ENCODE assay signal across 11 cellular contexts in the genomic region with DNA sequence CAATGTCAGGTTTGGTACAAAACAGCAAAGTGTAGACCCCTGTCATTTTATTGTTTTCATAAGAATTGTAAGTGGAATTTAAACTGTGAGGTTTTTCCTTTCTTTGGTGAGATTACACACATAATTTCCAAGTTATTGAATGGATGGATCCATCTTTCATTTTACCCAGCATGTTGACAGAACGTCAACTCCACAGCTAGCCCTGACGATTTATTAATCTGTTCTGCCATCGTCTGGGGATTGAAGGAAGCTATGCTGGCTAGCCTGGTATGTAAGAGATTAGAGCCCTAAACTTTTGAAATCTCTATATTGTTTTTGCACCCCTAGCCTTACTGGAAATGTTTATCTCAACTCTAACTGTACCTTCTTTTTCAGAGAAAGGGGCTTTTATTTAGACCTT. TPM values are rescaled to one million over a fixed set of nuclear protein-coding genes. Genes with fewer than 3 reads are reported as not detected.
DNase-seq lines count a peak whose midpoint lies in the region; ATAC-seq and TF ChIP-seq lines count a peak whose summit lies in the region.
"Had no signal": no experiment of that assay in that cellular context is flagged by ENCODE, and none has a peak within 500 bp of the region (broad histone marks: within the 10 kb centered on the region; RNA-seq: fewer than 3 reads in every experiment).

No MANE protein-coding gene starts in this region.

- H3K4me1 ChIP-seq in OCI-LY1 (ENCODE audit: insufficient read depth, low read length, severe bottlenecking), result peaks cover 25% of the 10 kb centered on the region
- H3K4me1 ChIP-seq: tibial artery had no signal

- H3K27ac ChIP-seq in OCI-LY1 (ENCODE audit: low read depth, low read length, poor library complexity, severe bottlenecking), result peak overlapping the region; percentile 41
- H3K27ac ChIP-seq: SJSA1, tibial artery had no signal

- no peaks in the 10 kb centered on the region for H3K36me3 ChIP-seq in OCI-LY1 (ENCODE audit: insufficient read depth, low read length)
- H3K36me3 ChIP-seq: SJSA1 had no signal

- H3K9ac ChIP-seq in OCI-LY1 (ENCODE audit: low read length), result peak overlapping the region; percentile 5; the same call in 1 of the 2 replicates

- peak overlapping the region; percentile 17; the same call in 1 of the 2 replicates for H3K4me2 ChIP-seq in OCI-LY1 (ENCODE audit: low read length)

- no peaks in the 10 kb centered on the region for H3F3A ChIP-seq in OCI-LY1 (ENCODE audit: insufficient read depth, low read length)

- TF ChIP-seq CTCF in OCI-LY1 (IDR thresholded peaks at IDR 0.05; ENCODE audit: low read length) (peak; percentile 98), fibroblast of the aortic adventitia (IDR thresholded peaks at IDR 0.05; ENCODE audit: insufficient read depth, low read length) (no peak)

- H2AFZ ChIP-seq in OCI-LY1 (ENCODE audit: low read length), result peak overlapping the region; percentile 11; the same call in 1 of the 2 replicates

- ATAC-seq in GM21390 (IDR thresholded peaks at IDR 0.05; ENCODE audit: unreplicated experiment), result peak; percentile 47
- no peak for ATAC-seq in HG03342 (IDR thresholded peaks at IDR 0.05; ENCODE audit: unreplicated experiment)

- peak; percentile 50 for DNase-seq in D341Med (ENCODE audit: low spot score)
- DNase-seq in fibroblast of the aortic adventitia (ENCODE audit: low read depth), result peak; percentile 23
- DNase-seq in GM19238 (ENCODE audit: insufficient read length, low spot score), result no peak
- no peak for DNase-seq in T1000 (lab: John Stamatoyannopoulos, UW)
- DNase-seq in occipital lobe (lab: John Stamatoyannopoulos, UW), result no peak
- DNase-seq: small intestine, tibial artery had no signal

- H3K79me2 ChIP-seq in OCI-LY1 (ENCODE audit: insufficient read depth, low read length), result no peaks in the 10 kb centered on the region

- no peaks in the 10 kb centered on the region for H3K9me2 ChIP-seq in OCI-LY1 (ENCODE audit: low read depth, low read length)

- no peaks in the 10 kb centered on the region for H3K9me3 ChIP-seq in OCI-LY1 (ENCODE audit: low read length)
- H3K9me3 ChIP-seq: SJSA1, tibial artery had no signal

- H3K27me3 ChIP-seq in OCI-LY1 (ENCODE audit: insufficient read depth, low read length), result no peaks in the 10 kb centered on the region

- no peaks in the 10 kb centered on the region for H4K20me1 ChIP-seq in OCI-LY1 (ENCODE audit: insufficient read depth, low read length)

- no peak overlapping the region for H3K4me3 ChIP-seq in OCI-LY1 (ENCODE audit: low read depth, low read length, poor library complexity, severe bottlenecking)
- H3K4me3 ChIP-seq in fibroblast of the aortic adventitia (ENCODE audit: low read depth, low read length), result no peak overlapping the region
- H3K4me3 ChIP-seq: SJSA1, tibial artery had no signal

RNA-seq across cellular contexts. Expression of gene WNT16, which starts 8.6 kb away (rescaled TPM):
- 0.16 and 2.7 TPM in 2 replicates for total RNA-seq in fibroblast of the aortic adventitia (ENCODE audit: low replicate concordance)
- total RNA-seq in occipital lobe, result 1.2 TPM
- total RNA-seq: SJSA1 had no signal

RNA-seq across cellular contexts. Expression of gene FAM3C, which starts 58.7 kb away (rescaled TPM):
- total RNA-seq in fibroblast of the aortic adventitia (ENCODE audit: low replicate concordance) (119 and 857 TPM in 2 replicates), occipital lobe (117 TPM)

Comparison
In these comparisons a context has a peak if more than half of its experiments do, and no peak if none do; other contexts are left out.
1. DNase-seq: peak in D341Med (single experiment) and fibroblast of the aortic adventitia (single experiment); none in GM19238 (single experiment), T1000 (single experiment) and occipital lobe (single experiment).